In the genomic region with DNA sequence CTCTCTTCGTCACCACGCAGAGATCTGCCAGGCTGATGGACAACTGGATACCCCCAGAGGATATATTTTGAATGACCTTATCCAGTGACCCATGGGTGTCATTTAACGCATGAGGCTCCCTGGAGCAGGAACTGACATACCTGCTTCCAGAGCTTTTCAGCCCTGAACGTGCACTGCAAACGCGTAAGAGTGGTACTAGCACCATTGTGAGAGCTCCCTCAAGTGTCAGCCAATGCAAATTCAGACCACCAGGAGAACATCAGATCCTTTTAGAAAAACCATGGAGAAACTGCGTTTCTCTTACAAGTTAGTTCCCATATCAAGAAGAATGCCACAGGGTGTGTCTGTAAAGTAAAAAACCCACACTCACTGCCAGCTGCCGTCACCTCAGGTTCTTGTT, we compare ENCODE assay signal across 9 cellular contexts. TPM values are rescaled to one million over a fixed set of nuclear protein-coding genes. Genes with fewer than 3 reads are reported as not detected.
A peak's percentile ranks its signal among the peaks of the same experiment; 100 is the strongest.
DNase-seq lines count a peak whose midpoint lies in the region; ATAC-seq and TF ChIP-seq lines count a peak whose summit lies in the region.
"Had no signal": no experiment of that assay in that cellular context is flagged by ENCODE, and none has a peak within 500 bp of the region (broad histone marks: within the 10 kb centered on the region; RNA-seq: fewer than 3 reads in every experiment).

No MANE protein-coding gene starts in this region.

- H3K27ac Mint-ChIP-seq in activated naive CD4-positive, alpha-beta T cell treated with anti-CD3 and anti-CD28 coated beads, Interleukin-2, amount 10 ng/mL, durations not matched to agents 7 days and 5 days: no peak overlapping the region

- no peaks in the 10 kb centered on the region for H3K4me1 Mint-ChIP-seq in activated naive CD4-positive, alpha-beta T cell treated with anti-CD3 and anti-CD28 coated beads, Interleukin-2, amount 10 ng/mL, durations not matched to agents 7 days and 5 days

- H3K27me3 ChIP-seq in esophagus muscularis mucosa (peaks cover 0 to 9% (median 0%) of the 10 kb centered on the region in 4 donors), thyroid gland (no peaks in the 10 kb centered on the region)

- CTCF ChIA-PET in activated naive CD4-positive, alpha-beta T cell treated with anti-CD3 and anti-CD28 coated beads, Interleukin-2, amount 10 ng/mL, durations not matched to agents 7 days and 5 days (lab: Charles Lee): interaction anchor here (1.2 kb wide), 1 partner anchor 68 kb away, joined by 3 read pairs; no protein-coding TSS in a partner anchor

- TF ChIP-seq EP300 in esophagus muscularis mucosa (IDR thresholded peaks at IDR 0.05): no peak

- peak; percentile 28 for DNase-seq in activated naive CD4-positive, alpha-beta T cell treated with anti-CD3 and anti-CD28 coated beads, Interleukin-2, amount 10 ng/mL, durations not matched to agents 7 days and 5 days
- DNase-seq in activated naive CD4-positive, alpha-beta T cell treated with Interleukin-2 at 50 U/mL for 16 hours: no peak
- DNase-seq in NCI-H524 treated with DMSO at 0.1 percent for 48 hours (lab: John Stamatoyannopoulos, UW): peak; percentile 9
- DNase-seq in esophagus muscularis mucosa (ENCODE audit: extremely low spot score): no peak
- peak; percentile 19 to 30 for DNase-seq in thyroid gland
- no peak for DNase-seq in DMS153 treated with DMSO at 0.1 percent for 48 hours (lab: John Stamatoyannopoulos, UW; ENCODE audit: unreplicated experiment)
- DNase-seq: DMS79 treated with DMSO at 0.1 percent for 48 hours had no signal

- no peak overlapping the region for H3K4me3 Mint-ChIP-seq in activated naive CD4-positive, alpha-beta T cell treated with anti-CD3 and anti-CD28 coated beads, Interleukin-2, amount 10 ng/mL, durations not matched to agents 7 days and 5 days

- H3K4me1 ChIP-seq in esophagus muscularis mucosa (no peaks in the 10 kb centered on the region), thyroid gland (peaks cover 0 to 4% of the 10 kb centered on the region in 2 donors)

- H3K27ac ChIP-seq in esophagus muscularis mucosa (replicated peaks in 1 of 4): no peak overlapping the region
- no peak overlapping the region for H3K27ac ChIP-seq in thyroid gland

- no peak overlapping the region for H3K4me3 ChIP-seq in esophagus muscularis mucosa
- no peak overlapping the region for H3K4me3 ChIP-seq in thyroid gland (replicated peaks in 1 of 3)

- TF ChIP-seq CTCF in esophagus muscularis mucosa (IDR thresholded peaks at IDR 0.05) (peak in 2 of 3 experiments; percentile 11 to 14), thyroid gland (IDR thresholded peaks at IDR 0.05) (peak in 2 of 6 experiments; percentile 20 to 38)

- intact Hi-C loops in esophagus muscularis mucosa (cut with DNase I): no loop called here
- intact Hi-C loops in thyroid gland (cut with DNase I): no loop called here

- no peak for TF ChIP-seq POLR2A in esophagus muscularis mucosa (IDR thresholded peaks at IDR 0.05; ENCODE audit: low read depth)
- no peak for TF ChIP-seq POLR2A in thyroid gland (IDR thresholded peaks at IDR 0.05)
- no peak for TF ChIP-seq POLR2A in GM18505 (IDR thresholded peaks at IDR 0.05; ENCODE audit: borderline replicate concordance, extremely low read depth, insufficient read depth, insufficient read length)

- ATAC-seq in GM21786 (IDR thresholded peaks at IDR 0.05; ENCODE audit: unreplicated experiment) (no peak), GM18505 (IDR thresholded peaks at IDR 0.05; ENCODE audit: unreplicated experiment) (no peak)

- 34% methylated on average over 8 of the region's 8 CpGs for WGBS in esophagus muscularis mucosa
- WGBS in thyroid gland, 2 donors: 31% methylated on average over 5 to 7 of the region's 8 CpGs

- H3K36me3 Mint-ChIP-seq in activated naive CD4-positive, alpha-beta T cell treated with anti-CD3 and anti-CD28 coated beads, Interleukin-2, amount 10 ng/mL, durations not matched to agents 7 days and 5 days: no peaks in the 10 kb centered on the region

- H3K36me3 ChIP-seq in esophagus muscularis mucosa (no peaks in the 10 kb centered on the region), thyroid gland (no peaks in the 10 kb centered on the region)

- H3K9me3 ChIP-seq in esophagus muscularis mucosa (peaks cover 0 to 8% (median 0%) of the 10 kb centered on the region in 4 donors), thyroid gland (no peaks in the 10 kb centered on the region)

- peaks cover 27% of the 10 kb centered on the region for H3K27me3 Mint-ChIP-seq in activated naive CD4-positive, alpha-beta T cell treated with anti-CD3 and anti-CD28 coated beads, Interleukin-2, amount 10 ng/mL, durations not matched to agents 7 days and 5 days

- H3K9me3 Mint-ChIP-seq in activated naive CD4-positive, alpha-beta T cell treated with anti-CD3 and anti-CD28 coated beads, Interleukin-2, amount 10 ng/mL, durations not matched to agents 7 days and 5 days: no peaks in the 10 kb centered on the region

RNA-seq across cellular contexts. Expression of a gene that starts 7.3 kb away (rescaled TPM):
- total RNA-seq in esophagus muscularis mucosa (1 to 10 TPM in 2 of 4 donors, under 1 TPM in 1, not detected in 1; 0.78 to 2.3 (median 1.2) TPM), thyroid gland (1 to 10 TPM in 2 of 4 donors, under 1 TPM in 1, not detected in 1; 0.40 to 8.9 (median 3.2) TPM)

RNA-seq across cellular contexts. Expression of a gene that starts 27.2 kb away (rescaled TPM):
- total RNA-seq in esophagus muscularis mucosa (1 to 10 TPM; 1.2 to 3.2 (median 2.5) TPM), thyroid gland (1 to 10 TPM; 1.1 to 1.8 (median 1.4) TPM)

RNA-seq across cellular contexts. Expression of a gene that starts 31.9 kb away (rescaled TPM):
- total RNA-seq in esophagus muscularis mucosa (10 to 100 TPM; 23.4 to 25.8 (median 24.2) TPM), thyroid gland (10 to 100 TPM; 20.7 to 46.8 (median 27.7) TPM)

RNA-seq across cellular contexts. Expression of a gene that starts 37.4 kb away (rescaled TPM):
- total RNA-seq in esophagus muscularis mucosa (not detected), thyroid gland (not detected)

RNA-seq across cellular contexts. Expression of a gene that starts 56.3 kb away (rescaled TPM):
- total RNA-seq in esophagus muscularis mucosa (10 to 100 TPM; 16.6 to 77.8 (median 21.5) TPM), thyroid gland (10 to 100 TPM; 51.0 to 84.0 (median 68.6) TPM)

Comparison
In these comparisons a context has a peak if more than half of its experiments do, and no peak if none do; other contexts are left out.
1. DNase-seq: peak in activated naive CD4-positive, alpha-beta T cell treated with anti-CD3 and anti-CD28 coated beads, Interleukin-2, amount 10 ng/mL, durations not matched to agents 7 days and 5 days (single experiment), NCI-H524 treated with DMSO at 0.1 percent for 48 hours (single experiment) and thyroid gland (2 of 2); none in activated naive CD4-positive, alpha-beta T cell treated with Interleukin-2 at 50 U/mL for 16 hours (single experiment), esophagus muscularis mucosa (single experiment) and DMS153 treated with DMSO at 0.1 percent for 48 hours (single experiment).